Comparison of ENCODE assay signal across 8 cellular contexts in genomic region chr7:158705234-158705890, GRCh38. TPM values are rescaled to one million over a fixed set of nuclear protein-coding genes. Genes with fewer than 3 reads are reported as not detected.
DNase-seq lines count a peak whose midpoint lies in the region; FAIRE-seq and TF ChIP-seq lines count a peak whose summit lies in the region.

No MANE protein-coding gene starts in this region.

- H3K9me3 Mint-ChIP-seq in activated naive CD8-positive, alpha-beta T cell treated with anti-CD3 and anti-CD28 coated beads for 36 hours, result peaks cover 4% of the 10 kb centered on the region

- DNase-seq in GM12864 (ENCODE audit: low read depth) (no peak), kidney (no peak), stomach (no peak), HK-2 (ENCODE audit: unreplicated experiment) (no peak), NCI-H446 (lab: John Stamatoyannopoulos, UW) (no peak), HuH-7 (ENCODE audit: low spot score) (no peak)
- DNase-seq in activated naive CD8-positive, alpha-beta T cell treated with anti-CD3 and anti-CD28 coated beads for 36 hours, result no peak

- H3K27ac ChIP-seq in HUES6 (ENCODE audit: low read depth, low read length) (peak overlapping the region; percentile 96), kidney (ENCODE audit: low read depth in 2 of 2, low read length in 2 of 2) (peak overlapping the region; percentile 86), stomach (peak overlapping the region; percentile 92 to 97 (median 95))

- H3K9me3 ChIP-seq in HUES6 (ENCODE audit: control insufficient read depth, insufficient read depth, low read depth, low read length) (peaks cover 11% of the 10 kb centered on the region), kidney (ENCODE audit: control insufficient read depth in 1 of 2, low read length in 2 of 2) (peaks cover 0 to 5% of the 10 kb centered on the region in 2 donors), stomach (peaks cover 0 to 9% (median 0%) of the 10 kb centered on the region in 4 donors)

- no peaks in the 10 kb centered on the region for H3K27me3 ChIP-seq in HUES6 (ENCODE audit: control insufficient read depth, insufficient read depth, low read length)
- no peaks in the 10 kb centered on the region for H3K27me3 ChIP-seq in stomach

- peaks cover 31% of the 10 kb centered on the region for H3K36me3 Mint-ChIP-seq in activated naive CD8-positive, alpha-beta T cell treated with anti-CD3 and anti-CD28 coated beads for 36 hours

- 3 to 9% (median 4%) methylated on average over 12 to 22 of the region's 22 CpGs for WGBS in stomach, 5 donors

- TF ChIP-seq EP300 in stomach (IDR thresholded peaks at IDR 0.05), result no peak

- no peak for FAIRE-seq in kidney (lab: Jason Lieb, UNC)

- H3K4me1 Mint-ChIP-seq in activated naive CD8-positive, alpha-beta T cell treated with anti-CD3 and anti-CD28 coated beads for 36 hours, result peaks cover 35% of the 10 kb centered on the region

- TF ChIP-seq POLR2A in stomach (IDR thresholded peaks at IDR 0.05), result peak in 1 of 4 donors; percentile 1

- peak overlapping the region; percentile 63 for H3K9ac ChIP-seq in HUES6 (ENCODE audit: low read length)
- H3K9ac ChIP-seq in kidney (ENCODE audit: low read length in 2 of 2), result peak overlapping the region; percentile 43 to 73

- intact Hi-C loops in kidney (cut with DNase I) (no loop called here), stomach (cut with DNase I; ENCODE audit: low total_unique reads) (no loop called here)

- peak overlapping the region; percentile 85 for H3K4me3 Mint-ChIP-seq in activated naive CD8-positive, alpha-beta T cell treated with anti-CD3 and anti-CD28 coated beads for 36 hours

- peak overlapping the region; percentile 9 for H3K27ac Mint-ChIP-seq in activated naive CD8-positive, alpha-beta T cell treated with anti-CD3 and anti-CD28 coated beads for 36 hours

- no peak for TF ChIP-seq CTCF in GM12864 (IDR thresholded peaks at IDR 0.05; ENCODE audit: low read depth, low read length, missing control alignments)
- TF ChIP-seq CTCF in kidney (IDR thresholded peaks at IDR 0.05; ENCODE audit: borderline replicate concordance, extremely low read depth, insufficient read depth), result no peak
- TF ChIP-seq CTCF in stomach (IDR thresholded peaks at IDR 0.05), result no peak

- H3K36me3 ChIP-seq in HUES6 (ENCODE audit: control insufficient read depth, insufficient read depth, low read length) (peaks cover 15% of the 10 kb centered on the region), kidney (ENCODE audit: control insufficient read depth in 1 of 2, insufficient read depth in 2 of 2, low read length in 2 of 2) (no peaks in the 10 kb centered on the region), stomach (peaks cover 0 to 8% (median 2%) of the 10 kb centered on the region in 4 donors)

- H3K4me1 ChIP-seq in HUES6 (ENCODE audit: control insufficient read depth, insufficient read depth, low read length) (peaks cover 27% of the 10 kb centered on the region), kidney (ENCODE audit: control insufficient read depth in 1 of 2, insufficient read depth in 1 of 2, low read depth in 1 of 2, low read length in 2 of 2) (peaks cover 3 to 6% of the 10 kb centered on the region in 2 donors), stomach (peaks cover 7 to 31% (median 21%) of the 10 kb centered on the region in 4 donors)

- H3K4me3 ChIP-seq in GM12864 (ENCODE audit: low read depth, low read length) (peak overlapping the region; percentile 72), HUES6 (ENCODE audit: low read depth, low read length) (peak overlapping the region; percentile 99), kidney (ENCODE audit: low read length in 2 of 2) (peak overlapping the region; percentile 44 to 83), stomach (peak overlapping the region; percentile 76 to 82 (median 80))

- no peaks in the 10 kb centered on the region for H3K27me3 Mint-ChIP-seq in activated naive CD8-positive, alpha-beta T cell treated with anti-CD3 and anti-CD28 coated beads for 36 hours

RNA-seq across cellular contexts. Expression of gene NCAPG2, which starts 0.8 kb away (rescaled TPM):
- 100 to 1,000 TPM; 104 to 108 TPM for total RNA-seq in activated naive CD8-positive, alpha-beta T cell treated with anti-CD3 and anti-CD28 coated beads for 36 hours
- total RNA-seq in kidney, result 6.3 TPM
- 1.3 TPM for polyA plus RNA-seq in kidney (ENCODE audit: insufficient read depth, low read depth, low replicate concordance)
- total RNA-seq in stomach, result 10 to 100 TPM in 4 of 5 donors, 1 to 10 TPM in 1; 4.9 to 24.2 (median 21.6) TPM
- polyA plus RNA-seq in stomach, result 1 to 10 TPM; 2.6 to 4.0 (median 4.0) TPM

Comparison
In these comparisons a context has a peak if more than half of its experiments do, and no peak if none do; other contexts are left out.
1. RNA of gene NCAPG2, which starts 0.8 kb away (total RNA-seq): 104 to 108 TPM in activated naive CD8-positive, alpha-beta T cell treated with anti-CD3 and anti-CD28 coated beads for 36 hours; 4.9 to 24.2 TPM in stomach and 6.3 TPM in kidney (single experiment); every median in the first group is over 4 times any median in the second.
2. Peak in every context shown above with its lines, with median percentiles within 50 percentile points of each other: H3K4me3 ChIP-seq and H3K27ac ChIP-seq.